In the genomic region with DNA sequence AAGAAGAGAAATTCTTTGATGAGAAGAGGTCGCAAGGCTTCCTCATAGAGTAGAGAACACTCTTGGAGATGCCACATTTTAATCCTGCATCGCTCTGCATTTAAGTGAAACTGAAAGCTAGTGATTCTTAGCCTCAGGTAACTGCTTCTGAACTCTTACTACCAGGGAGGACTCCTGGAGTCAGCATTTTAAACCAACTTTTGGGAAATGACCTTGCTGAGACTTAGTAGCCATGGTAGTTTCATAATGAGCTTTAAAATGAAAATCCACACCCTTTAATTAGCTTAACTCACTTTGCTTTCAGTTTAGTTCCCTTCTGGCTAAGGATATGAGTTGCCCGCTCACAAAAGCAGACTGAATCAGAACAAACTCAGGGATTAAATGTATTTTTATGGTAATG, we compare ENCODE assay signal across 11 cellular contexts.
DNase-seq lines count a peak whose midpoint lies in the region; ATAC-seq and TF ChIP-seq lines count a peak whose summit lies in the region.
"Had no signal": no experiment of that assay in that cellular context is flagged by ENCODE, and none has a peak within 500 bp of the region (broad histone marks: within the 10 kb centered on the region; RNA-seq: fewer than 3 reads in every experiment).

No MANE protein-coding gene starts in this region.

- intact Hi-C loops in activated CD4-positive, alpha-beta T cell treated with anti-CD3 and anti-CD28 coated beads, Interleukin-2, amount 10 ng/mL, durations not matched to agents 24 days and 14 days (cut with micrococcal nuclease): loop anchor here (5.0 kb wide), 1 partner anchor 81 kb away; a partner anchor contains a TSS

- H3K27me3 Mint-ChIP-seq in activated CD4-positive, alpha-beta T cell treated with anti-CD3 and anti-CD28 coated beads, Interleukin-2, amount 10 ng/mL, durations not matched to agents 24 days and 14 days: no peaks in the 10 kb centered on the region
- H3K27me3 Mint-ChIP-seq in chondrocyte (ENCODE audit: low read depth): no peaks in the 10 kb centered on the region

- peak overlapping the region; percentile 40 for H3K4me3 Mint-ChIP-seq in activated CD4-positive, alpha-beta T cell treated with anti-CD3 and anti-CD28 coated beads, Interleukin-2, amount 10 ng/mL, durations not matched to agents 24 days and 14 days
- H3K4me3 Mint-ChIP-seq in chondrocyte (ENCODE audit: unreplicated experiment): no peak overlapping the region

- peaks cover 16% of the 10 kb centered on the region for H3K4me1 Mint-ChIP-seq in activated CD4-positive, alpha-beta T cell treated with anti-CD3 and anti-CD28 coated beads, Interleukin-2, amount 10 ng/mL, durations not matched to agents 24 days and 14 days
- H3K4me1 Mint-ChIP-seq in chondrocyte (ENCODE audit: low read depth): peaks cover 8% of the 10 kb centered on the region

- H3K4me1 ChIP-seq in duodenal mucosa (ENCODE audit: control insufficient read depth in 1 of 2, insufficient read depth in 2 of 2, low read length in 2 of 2): peaks cover 3 to 12% of the 10 kb centered on the region in 2 donors
- H3K4me1 ChIP-seq: A549, sigmoid colon had no signal

- DNase-seq in activated CD4-positive, alpha-beta T cell treated with anti-CD3 and anti-CD28 coated beads, Interleukin-2, amount 10 ng/mL, durations not matched to agents 24 days and 14 days: peak; percentile 75
- no peak for DNase-seq in activated CD4-positive, alpha-beta T cell treated with anti-CD3 and anti-CD28 coated beads for 48 hours
- peak; percentile 67 for DNase-seq in NCI-H69 (lab: John Stamatoyannopoulos, UW)
- DNase-seq in stimulated activated naive CD8-positive, alpha-beta T cell treated with anti-CD3 and anti-CD28 coated beads, Interleukin-15, Interleukin-2, amounts not matched to agents 100 U/mL and 50 U/mL, for 24 hours: no peak
- DNase-seq in chondrocyte (ENCODE audit: low spot score): no peak
- no peak for DNase-seq in HK-2 (ENCODE audit: unreplicated experiment)
- DNase-seq: sigmoid colon had no signal

- H3K27ac ChIP-seq in duodenal mucosa (ENCODE audit: low read depth, low read length): no peak overlapping the region
- H3K27ac ChIP-seq: A549, esophagus muscularis mucosa, sigmoid colon had no signal

- peaks cover 9% of the 10 kb centered on the region for H3K36me3 Mint-ChIP-seq in activated CD4-positive, alpha-beta T cell treated with anti-CD3 and anti-CD28 coated beads, Interleukin-2, amount 10 ng/mL, durations not matched to agents 24 days and 14 days (ENCODE audit: low read depth)
- no peaks in the 10 kb centered on the region for H3K36me3 Mint-ChIP-seq in chondrocyte (ENCODE audit: low read depth)

- H3K9ac ChIP-seq in duodenal mucosa (ENCODE audit: low read depth in 1 of 2, low read length in 2 of 2): no peak overlapping the region

- H3K4me3 ChIP-seq in duodenal mucosa (ENCODE audit: low read depth in 1 of 2, low read length in 2 of 2): peak overlapping the region; percentile 19 to 23
- H3K4me3 ChIP-seq: A549, esophagus muscularis mucosa, sigmoid colon had no signal

- no peaks in the 10 kb centered on the region for H3K27me3 ChIP-seq in duodenal mucosa (ENCODE audit: control insufficient read depth in 1 of 2, insufficient read depth in 2 of 2, low read length in 2 of 2)
- H3K27me3 ChIP-seq: esophagus muscularis mucosa, sigmoid colon had no signal

- H3K9me3 Mint-ChIP-seq in activated CD4-positive, alpha-beta T cell treated with anti-CD3 and anti-CD28 coated beads, Interleukin-2, amount 10 ng/mL, durations not matched to agents 24 days and 14 days: no peaks in the 10 kb centered on the region
- no peaks in the 10 kb centered on the region for H3K9me3 Mint-ChIP-seq in chondrocyte (ENCODE audit: low read depth)

- no peak for TF ChIP-seq CTCF in chondrocyte (IDR thresholded peaks at IDR 0.05)

- no peaks in the 10 kb centered on the region for H3K9me3 ChIP-seq in duodenal mucosa (ENCODE audit: control insufficient read depth in 1 of 2, low read length in 2 of 2)
- H3K9me3 ChIP-seq: A549, esophagus muscularis mucosa, sigmoid colon had no signal

- peak; percentile 46 for ATAC-seq in stimulated activated naive CD8-positive, alpha-beta T cell treated with anti-CD3 and anti-CD28 coated beads, Interleukin-15, Interleukin-2, amounts not matched to agents 100 U/mL and 50 U/mL, for 24 hours
- ATAC-seq in GM19455 (IDR thresholded peaks at IDR 0.05; ENCODE audit: unreplicated experiment): no peak
- ATAC-seq: A549 had no signal

- peak overlapping the region; percentile 70 for H3K27ac Mint-ChIP-seq in activated CD4-positive, alpha-beta T cell treated with anti-CD3 and anti-CD28 coated beads, Interleukin-2, amount 10 ng/mL, durations not matched to agents 24 days and 14 days
- H3K27ac Mint-ChIP-seq in chondrocyte (ENCODE audit: unreplicated experiment): no peak overlapping the region

- no peaks in the 10 kb centered on the region for H3K36me3 ChIP-seq in duodenal mucosa (ENCODE audit: control insufficient read depth in 1 of 2, insufficient read depth in 2 of 2, low read length in 2 of 2)
- H3K36me3 ChIP-seq: esophagus muscularis mucosa, sigmoid colon had no signal

Comparison
In these comparisons a context has a peak if more than half of its experiments do, and no peak if none do; other contexts are left out.
1. DNase-seq: peak in activated CD4-positive, alpha-beta T cell treated with anti-CD3 and anti-CD28 coated beads, Interleukin-2, amount 10 ng/mL, durations not matched to agents 24 days and 14 days (single experiment) and NCI-H69 (single experiment); none in activated CD4-positive, alpha-beta T cell treated with anti-CD3 and anti-CD28 coated beads for 48 hours (single experiment), stimulated activated naive CD8-positive, alpha-beta T cell treated with anti-CD3 and anti-CD28 coated beads, Interleukin-15, Interleukin-2, amounts not matched to agents 100 U/mL and 50 U/mL, for 24 hours (single experiment), chondrocyte (single experiment) and HK-2 (single experiment).